Comparison of ENCODE assay signal across 17 cellular contexts in genomic region chr12:12483438-12483837, GRCh38.
A peak's percentile ranks its signal among the peaks of the same experiment; 100 is the strongest.
DNase-seq lines count a peak whose midpoint lies in the region; ATAC-seq and TF ChIP-seq lines count a peak whose summit lies in the region.
"Had no signal": no experiment of that assay in that cellular context is flagged by ENCODE, and none has a peak within 500 bp of the region (broad histone marks: within the 10 kb centered on the region; RNA-seq: fewer than 3 reads in every experiment).

No MANE protein-coding gene starts in this region.

- H3K27ac ChIP-seq in colonic mucosa (peak overlapping the region; percentile 20), right atrium auricular region (no peak overlapping the region)
- H3K27ac ChIP-seq: ascending aorta, left ventricle myocardium inferior had no signal

- H3K4me1 ChIP-seq in colonic mucosa (no peaks in the 10 kb centered on the region), right atrium auricular region (no peaks in the 10 kb centered on the region)
- H3K4me1 ChIP-seq: ascending aorta, left ventricle myocardium inferior had no signal

- H3K27me3 Mint-ChIP-seq in activated T-cell treated with anti-CD3 and anti-CD28 coated beads, Interleukin-2, amount 50 U/mL, for 24 hours, result no peaks in the 10 kb centered on the region
- H3K27me3 Mint-ChIP-seq in stimulated activated memory B cell treated with anti-CD40 and anti-IgM and Interleukin-4, amounts not matched to agents 10 μg/mL and 1 μg/mL and 100 μg/mL, for 72 hours, result no peaks in the 10 kb centered on the region
- H3K27me3 Mint-ChIP-seq: dendritic cell treated with granulocyte-macrophage colony-stimulating factor and Interleukin-4, amounts not matched to agents 40 ng/mL and 50 ng/mL, for 4 days had no signal

- H3K27me3 ChIP-seq in colonic mucosa (no peaks in the 10 kb centered on the region), right atrium auricular region (no peaks in the 10 kb centered on the region)
- H3K27me3 ChIP-seq: ascending aorta, MG63 had no signal

- no peaks in the 10 kb centered on the region for H3K9me3 Mint-ChIP-seq in activated T-cell treated with anti-CD3 and anti-CD28 coated beads, Interleukin-2, amount 50 U/mL, for 24 hours
- peaks cover 3% of the 10 kb centered on the region for H3K9me3 Mint-ChIP-seq in stimulated activated memory B cell treated with anti-CD40 and anti-IgM and Interleukin-4, amounts not matched to agents 10 μg/mL and 1 μg/mL and 100 μg/mL, for 72 hours
- H3K9me3 Mint-ChIP-seq: dendritic cell treated with granulocyte-macrophage colony-stimulating factor and Interleukin-4, amounts not matched to agents 40 ng/mL and 50 ng/mL, for 4 days; neural crest cell had no signal

- peaks cover 85% of the 10 kb centered on the region for H3K4me1 Mint-ChIP-seq in activated T-cell treated with anti-CD3 and anti-CD28 coated beads, Interleukin-2, amount 50 U/mL, for 24 hours (ENCODE audit: low read depth)
- H3K4me1 Mint-ChIP-seq in stimulated activated memory B cell treated with anti-CD40 and anti-IgM and Interleukin-4, amounts not matched to agents 10 μg/mL and 1 μg/mL and 100 μg/mL, for 72 hours, result peaks cover 43% of the 10 kb centered on the region
- H3K4me1 Mint-ChIP-seq: neural crest cell had no signal

- H3K36me3 ChIP-seq in colonic mucosa (peaks cover 4% of the 10 kb centered on the region), right atrium auricular region (peaks cover 20% of the 10 kb centered on the region)

- H3K9me3 ChIP-seq in colonic mucosa (no peaks in the 10 kb centered on the region), right atrium auricular region (no peaks in the 10 kb centered on the region)
- H3K9me3 ChIP-seq: ascending aorta, left ventricle myocardium inferior, MG63 had no signal

- H3K4me3 ChIP-seq in colonic mucosa (no peak overlapping the region), right atrium auricular region (no peak overlapping the region)
- H3K4me3 ChIP-seq: ascending aorta, left ventricle myocardium inferior, MG63 had no signal

- DNase-seq in activated T-cell treated with anti-CD3 and anti-CD28 coated beads, Interleukin-2, amount 50 U/mL, for 24 hours, result no peak
- no peak for DNase-seq in activated T-cell treated with anti-CD3 and anti-CD28 coated beads for 4 hours
- no peak for DNase-seq in colonic mucosa
- DNase-seq in posterior cingulate gyrus, result no peak
- DNase-seq in NCI-H2081 treated with DMSO at 0.1 percent for 48 hours (lab: John Stamatoyannopoulos, UW), result no peak
- DNase-seq in right atrium auricular region (ENCODE audit: low spot score), result no peak
- DNase-seq: Calu3, GDM1, left ventricle myocardium inferior, MG63, SHP77 had no signal

- peak overlapping the region; percentile 77 for H3K4me3 Mint-ChIP-seq in activated T-cell treated with anti-CD3 and anti-CD28 coated beads, Interleukin-2, amount 50 U/mL, for 24 hours
- H3K4me3 Mint-ChIP-seq in stimulated activated memory B cell treated with anti-CD40 and anti-IgM and Interleukin-4, amounts not matched to agents 10 μg/mL and 1 μg/mL and 100 μg/mL, for 72 hours, result no peak overlapping the region
- H3K4me3 Mint-ChIP-seq: dendritic cell treated with granulocyte-macrophage colony-stimulating factor and Interleukin-4, amounts not matched to agents 40 ng/mL and 50 ng/mL, for 4 days; neural crest cell had no signal

- intact Hi-C loops in colonic mucosa (cut with DNase I) (no loop called here), posterior cingulate gyrus (cut with DNase I) (loop anchor here (10.0 kb wide), 1 partner anchor 89 kb away; no protein-coding TSS in a partner anchor)

- peaks cover 87% of the 10 kb centered on the region for H3K36me3 Mint-ChIP-seq in activated T-cell treated with anti-CD3 and anti-CD28 coated beads, Interleukin-2, amount 50 U/mL, for 24 hours (ENCODE audit: low read depth)
- H3K36me3 Mint-ChIP-seq in stimulated activated memory B cell treated with anti-CD40 and anti-IgM and Interleukin-4, amounts not matched to agents 10 μg/mL and 1 μg/mL and 100 μg/mL, for 72 hours, result peaks cover 45% of the 10 kb centered on the region

- peak overlapping the region; percentile 95 for H3K27ac Mint-ChIP-seq in activated T-cell treated with anti-CD3 and anti-CD28 coated beads, Interleukin-2, amount 50 U/mL, for 24 hours
- peak overlapping the region; percentile 80 for H3K27ac Mint-ChIP-seq in stimulated activated memory B cell treated with anti-CD40 and anti-IgM and Interleukin-4, amounts not matched to agents 10 μg/mL and 1 μg/mL and 100 μg/mL, for 72 hours
- H3K27ac Mint-ChIP-seq: dendritic cell treated with granulocyte-macrophage colony-stimulating factor and Interleukin-4, amounts not matched to agents 40 ng/mL and 50 ng/mL, for 4 days had no signal

- no peak overlapping the region for H3K9ac ChIP-seq in colonic mucosa (ENCODE audit: low read depth in 2 of 2, low read length in 2 of 2)

- TF ChIP-seq CTCF in colonic mucosa (IDR thresholded peaks at IDR 0.05), result no peak
- no peak for TF ChIP-seq CTCF in right atrium auricular region (IDR thresholded peaks at IDR 0.05)

- peak; percentile 2 for ATAC-seq in HG03565 (IDR thresholded peaks at IDR 0.05; ENCODE audit: unreplicated experiment)
- no peak for ATAC-seq in stimulated activated memory B cell treated with anti-CD40 and anti-IgM and Interleukin-4, amounts not matched to agents 10 μg/mL and 1 μg/mL and 100 μg/mL, for 72 hours
- ATAC-seq: HCT116 had no signal
